In the genomic region with DNA sequence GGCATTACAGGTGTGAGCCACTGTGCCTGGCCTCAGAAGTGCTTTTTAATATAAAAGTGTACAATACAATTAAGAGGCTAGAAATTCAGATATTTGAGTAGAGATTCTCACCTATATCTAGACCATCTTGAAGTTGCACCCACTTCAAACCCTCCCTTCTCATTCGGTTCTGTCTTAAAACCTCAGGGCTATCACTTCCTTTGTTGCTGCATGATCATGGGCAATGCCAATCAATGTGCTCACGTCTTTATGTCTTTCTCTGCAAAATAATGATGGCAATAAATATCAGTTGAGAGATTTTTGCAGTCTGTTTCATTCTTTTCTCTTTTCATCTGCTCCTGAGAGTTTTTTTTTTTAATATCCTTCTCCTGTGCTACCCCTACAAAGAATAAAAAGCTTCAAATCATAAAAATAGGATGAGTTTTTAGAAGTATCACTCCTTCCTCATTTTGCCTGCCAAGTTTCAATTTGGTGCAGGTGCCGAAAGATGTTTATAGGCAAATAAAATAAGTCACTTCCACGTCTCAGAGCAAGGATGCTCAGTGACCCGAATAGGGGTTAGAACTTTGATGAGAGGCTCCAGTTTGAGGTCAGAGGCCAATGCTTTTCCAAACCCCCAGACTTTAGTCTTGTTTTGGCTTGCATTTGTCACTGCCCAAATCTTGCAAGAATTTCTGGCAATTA, we compare ENCODE assay signal across 12 cellular contexts. TPM values are rescaled to one million over a fixed set of nuclear protein-coding genes. Genes with fewer than 3 reads are reported as not detected.
DNase-seq lines count a peak whose midpoint lies in the region; ATAC-seq and TF ChIP-seq lines count a peak whose summit lies in the region.
"Had no signal": no experiment of that assay in that cellular context is flagged by ENCODE, and none has a peak within 500 bp of the region (broad histone marks: within the 10 kb centered on the region; RNA-seq: fewer than 3 reads in every experiment).

No MANE protein-coding gene starts in this region.

- H2AFZ ChIP-seq in PC-3 (ENCODE audit: low read length), result no peak overlapping the region

- H3K9ac ChIP-seq in PC-3 (ENCODE audit: low read length), result no peak overlapping the region

- peaks cover 8% of the 10 kb centered on the region for H3K4me1 ChIP-seq in PC-3 (ENCODE audit: insufficient read depth, low read length)

- H3K4me3 Mint-ChIP-seq in naive thymus-derived CD8-positive, alpha-beta T cell, result peak overlapping the region in 3 of 10 donors; percentile 20 to 26 (median 26)
- H3K4me3 Mint-ChIP-seq: activated naive CD4-positive, alpha-beta T cell treated with anti-CD3 and anti-CD28 coated beads, Interleukin-2, amount 50 U/mL, for 24 hours had no signal

- H3K36me3 Mint-ChIP-seq in naive thymus-derived CD8-positive, alpha-beta T cell, result peaks cover 0 to 2% (median 0%) of the 10 kb centered on the region in 3 donors
- H3K36me3 Mint-ChIP-seq: activated naive CD4-positive, alpha-beta T cell treated with anti-CD3 and anti-CD28 coated beads, Interleukin-2, amount 50 U/mL, for 24 hours had no signal

- H3K36me3 ChIP-seq in PC-3 (ENCODE audit: low read depth, low read length) (no peaks in the 10 kb centered on the region), H7 (replicated peaks; ENCODE audit: control insufficient read depth, insufficient read depth, low read length) (no peaks in the 10 kb centered on the region)
- H3K36me3 ChIP-seq: thyroid gland had no signal

- no peaks in the 10 kb centered on the region for H3F3A ChIP-seq in PC-3 (ENCODE audit: low read length, unreplicated experiment)

- peaks cover 6 to 53% (median 17%) of the 10 kb centered on the region in 4 donors for H3K4me1 Mint-ChIP-seq in naive thymus-derived CD8-positive, alpha-beta T cell

- ATAC-seq in GM18498 (IDR thresholded peaks at IDR 0.05; ENCODE audit: unreplicated experiment) (peak; percentile 36), GM21717 (IDR thresholded peaks at IDR 0.05; ENCODE audit: unreplicated experiment) (peak; percentile 46), PC-3 (peak; percentile 50), HG03439 (IDR thresholded peaks at IDR 0.05; ENCODE audit: unreplicated experiment) (no peak)
- ATAC-seq in naive thymus-derived CD8-positive, alpha-beta T cell, result peak; percentile 29 to 41

- H3K9me3 ChIP-seq in PC-3 (ENCODE audit: low read length), result no peaks in the 10 kb centered on the region
- H3K9me3 ChIP-seq: thyroid gland had no signal

- H3K9me2 ChIP-seq in PC-3 (replicated peaks; ENCODE audit: low read length), result no peaks in the 10 kb centered on the region

- DNase-seq in PC-3, result no peak
- DNase-seq in naive thymus-derived CD8-positive, alpha-beta T cell, result no peak
- no peak for DNase-seq in H7
- DNase-seq in NCI-H2171 treated with DMSO at 0.1 percent for 48 hours (lab: John Stamatoyannopoulos, UW), result no peak
- DNase-seq in activated CD8-positive, alpha-beta memory T cell treated with anti-CD3 and anti-CD28 coated beads, Interleukin-2, amount 50 U/mL, for 4 hours, result no peak
- DNase-seq: islet precursor cell, NCI-H2081 treated with DMSO at 0.1 percent for 48 hours had no signal

- H3K27me3 ChIP-seq in PC-3 (ENCODE audit: low read length) (no peaks in the 10 kb centered on the region), H7 (ENCODE audit: control insufficient read depth, insufficient read depth, low read length) (no peaks in the 10 kb centered on the region)
- H3K27me3 ChIP-seq: thyroid gland had no signal

- peak overlapping the region; percentile 40 for H3K27ac ChIP-seq in PC-3 (ENCODE audit: low read length)

- no peak overlapping the region for H3K4me3 ChIP-seq in PC-3 (ENCODE audit: low read length)
- H3K4me3 ChIP-seq in H7 (ENCODE audit: insufficient read depth, low read depth, low read length), result no peak overlapping the region
- H3K4me3 ChIP-seq: thyroid gland had no signal

- CTCF ChIA-PET in PC-3 (lab: Charles Lee), result no interaction called here

- H3K27ac Mint-ChIP-seq in naive thymus-derived CD8-positive, alpha-beta T cell, result peak overlapping the region in 6 of 10 donors; percentile 30 to 85 (median 51)

- POLR2A ChIA-PET in PC-3 (lab: Charles Lee; ENCODE audit: unreplicated experiment), result no interaction called here
- POLR2A ChIA-PET in naive thymus-derived CD8-positive, alpha-beta T cell (lab: Charles Lee), result no interaction called here

- H3K9me3 Mint-ChIP-seq in naive thymus-derived CD8-positive, alpha-beta T cell, result no peaks in the 10 kb centered on the region
- H3K9me3 Mint-ChIP-seq: activated naive CD4-positive, alpha-beta T cell treated with anti-CD3 and anti-CD28 coated beads, Interleukin-2, amount 50 U/mL, for 24 hours had no signal

- no peak for TF ChIP-seq CTCF in PC-3 (conservative IDR thresholded peaks at IDR 0.05; ENCODE audit: low read depth, low read length)

- H3K4me2 ChIP-seq in PC-3 (ENCODE audit: low read length), result peak overlapping the region; percentile 18; the same call in 1 of the 2 replicates

- intact Hi-C loops in PC-3 (cut with micrococcal nuclease), result loop anchor here (5.0 to 10.0 kb wide), 2 partner anchors 127 to 250 kb away; a partner anchor contains a TSS

- no peaks in the 10 kb centered on the region for H3K27me3 Mint-ChIP-seq in naive thymus-derived CD8-positive, alpha-beta T cell
- H3K27me3 Mint-ChIP-seq: activated naive CD4-positive, alpha-beta T cell treated with anti-CD3 and anti-CD28 coated beads, Interleukin-2, amount 50 U/mL, for 24 hours had no signal

- BruUV-seq in PC-3 (replicated peaks; lab: Mats Ljungman, UMichigan), result no TSS peak

- H3K79me2 ChIP-seq in PC-3 (ENCODE audit: low read length), result no peaks in the 10 kb centered on the region

- no peaks in the 10 kb centered on the region for H4K20me1 ChIP-seq in PC-3 (ENCODE audit: low read length)

RNA-seq across cellular contexts. Expression of a gene that starts 9.5 kb away (rescaled TPM):
- 23.0 and 25.9 TPM in 2 replicates for total RNA-seq in PC-3 (2014; rRNA removed)
- 10 to 100 TPM; 67.0 to 71.7 TPM for total RNA-seq in naive thymus-derived CD8-positive, alpha-beta T cell
- 10 to 100 TPM; 24.0 to 30.8 (median 25.7) TPM for polyA plus RNA-seq in naive thymus-derived CD8-positive, alpha-beta T cell
- total RNA-seq in H7 (2014; rRNA removed; shearing (Covaris generic)), result 48.0 and 52.4 TPM in 2 replicates
